ENCODE assay signal across 27 cellular contexts in the genomic region with DNA sequence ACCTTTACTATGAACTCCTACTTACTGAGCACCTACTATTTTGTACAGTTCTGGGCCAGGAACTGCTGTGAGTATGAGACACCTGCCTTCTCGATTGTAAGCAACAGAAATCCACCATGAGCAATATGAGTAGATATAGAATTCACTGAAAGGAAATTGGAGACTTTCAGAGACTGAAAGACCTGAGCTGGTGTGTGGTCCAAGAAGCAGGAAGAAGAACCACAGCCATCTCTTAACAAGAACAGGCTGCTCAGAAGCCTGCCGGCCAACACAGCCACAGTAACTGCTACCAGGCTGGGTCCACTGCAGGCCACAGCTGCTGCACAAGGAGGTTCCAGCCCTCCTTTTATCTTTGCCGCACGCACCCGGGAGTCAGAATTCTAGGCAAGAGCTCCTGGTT.
"Had no signal": no experiment of that assay in that cellular context is flagged by ENCODE, and none has a peak within 500 bp of the region (broad histone marks: within the 10 kb centered on the region; RNA-seq: fewer than 3 reads in every experiment).

No MANE protein-coding gene starts in this region.

- H3K4me1 Mint-ChIP-seq: naive B cell had no signal

- H3K4me2 ChIP-seq: hepatocyte, smooth muscle cell had no signal

- ATAC-seq: foreskin keratinocyte; gastroesophageal sphincter; heart left ventricle; left lobe of liver; mucosa of descending colon; natural killer cell treated with Interleukin-12 subunit alpha and Interleukin-12 subunit beta and Interleukin-15 and Interleukin-18, amount 100 ng/mL, for 72 hours; sciatic nerve; upper lobe of right lung had no signal

- H3K4me1 ChIP-seq: esophagus muscularis mucosa, foreskin keratinocyte, gastroesophageal sphincter, prostate gland, right atrium auricular region, transverse colon, upper lobe of right lung, uterus had no signal

- DNase-seq: dorsolateral prefrontal cortex; effector CD4-positive, alpha-beta T cell; foreskin keratinocyte; heart left ventricle; kidney; mesenchymal stem cell; mucosa of descending colon; naive B cell; stimulated activated CD4-positive, alpha-beta T cell treated with anti-CD3 and anti-CD28 coated beads, Interleukin-12 subunit alpha, Interleukin-12 subunit beta, amount 100 ng/mL, for 4 hours; stimulated activated CD4-positive, alpha-beta T cell treated with anti-CD3 and anti-CD28 coated beads, Interleukin-1b, Interleukin-23, amount 100 ng/mL, for 48 hours; stimulated activated CD4-positive, alpha-beta T cell treated with anti-CD3 and anti-CD28 coated beads, Interleukin-4, amount 100 ng/mL, for 1 hour; stimulated activated CD8-positive, alpha-beta memory T cell treated with anti-CD3 and anti-CD28 coated beads, Interleukin-4, amount 100 ng/mL, for 48 hours; stimulated activated naive CD4-positive, alpha-beta T cell treated with Interleukin-2 at 50 U/mL for 16 hours; transverse colon; upper lobe of right lung; uterus had no signal

- H3K9me3 ChIP-seq: esophagus muscularis mucosa, gastroesophageal sphincter, heart left ventricle, mucosa of descending colon, prostate gland, right atrium auricular region, transverse colon, upper lobe of right lung, uterus had no signal

- H3K27ac ChIP-seq: dorsolateral prefrontal cortex, esophagus muscularis mucosa, foreskin keratinocyte, gastroesophageal sphincter, heart left ventricle, hepatocyte, prostate gland, right atrium auricular region, transverse colon, upper lobe of right lung, uterus had no signal

- H3K27me3 ChIP-seq: esophagus muscularis mucosa, gastroesophageal sphincter, heart left ventricle, hepatocyte, right atrium auricular region, transverse colon, upper lobe of right lung, uterus had no signal

- H3K4me3 ChIP-seq: dorsolateral prefrontal cortex, esophagus muscularis mucosa, gastroesophageal sphincter, heart left ventricle, hepatocyte, mucosa of descending colon, prostate gland, right atrium auricular region, smooth muscle cell, transverse colon, upper lobe of right lung, uterus had no signal

- H3K9me3 Mint-ChIP-seq: mesothelial cell of epicardium; naive B cell; natural killer cell treated with Interleukin-12 subunit alpha and Interleukin-12 subunit beta and Interleukin-15 and Interleukin-18, amount 100 ng/mL, for 72 hours had no signal

- H2AFZ ChIP-seq: hepatocyte had no signal

- H3K36me3 ChIP-seq: esophagus muscularis mucosa, gastroesophageal sphincter, heart left ventricle, prostate gland, right atrium auricular region, transverse colon, upper lobe of right lung, uterus had no signal

- H3K79me2 ChIP-seq: hepatocyte had no signal

- H3K36me3 Mint-ChIP-seq: mesothelial cell of epicardium; naive B cell; natural killer cell treated with Interleukin-12 subunit alpha and Interleukin-12 subunit beta and Interleukin-15 and Interleukin-18, amount 100 ng/mL, for 72 hours had no signal

- H3K4me3 Mint-ChIP-seq: mesothelial cell of epicardium; naive B cell; natural killer cell treated with Interleukin-12 subunit alpha and Interleukin-12 subunit beta and Interleukin-15 and Interleukin-18, amount 100 ng/mL, for 72 hours; neural crest cell had no signal

- H3K27ac Mint-ChIP-seq: mesothelial cell of epicardium; naive B cell; natural killer cell treated with Interleukin-12 subunit alpha and Interleukin-12 subunit beta and Interleukin-15 and Interleukin-18, amount 100 ng/mL, for 72 hours had no signal
